ENCODE assay signal across 14 cellular contexts in the genomic region with DNA sequence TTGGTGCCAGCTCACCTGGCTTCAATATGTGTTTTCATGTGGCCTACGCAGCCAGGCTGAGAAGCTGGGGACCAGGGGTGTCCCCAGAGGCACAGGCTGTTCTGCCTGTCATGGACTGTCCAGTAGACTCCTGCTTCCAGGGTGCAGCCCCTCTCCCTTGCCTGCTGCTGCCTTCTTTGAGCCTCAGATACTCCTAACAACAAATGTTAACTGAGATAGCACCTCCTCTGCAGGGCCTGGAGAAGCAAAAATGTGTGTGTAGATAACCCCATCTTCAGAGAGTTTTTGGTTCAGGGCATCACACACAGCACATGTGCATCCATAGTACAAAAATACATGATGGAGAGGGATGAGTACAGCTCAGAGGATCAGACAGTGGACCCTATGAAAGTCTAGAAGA. TPM values are rescaled to one million over a fixed set of nuclear protein-coding genes. Genes with fewer than 3 reads are reported as not detected.
DNase-seq lines count a peak whose midpoint lies in the region; ATAC-seq, FAIRE-seq and TF ChIP-seq lines count a peak whose summit lies in the region.
"Had no signal": no experiment of that assay in that cellular context is flagged by ENCODE, and none has a peak within 500 bp of the region (broad histone marks: within the 10 kb centered on the region; RNA-seq: fewer than 3 reads in every experiment).

No MANE protein-coding gene starts in this region.

- no peaks in the 10 kb centered on the region for H3K27me3 ChIP-seq in CD8-positive, alpha-beta memory T cell (ENCODE audit: insufficient read depth, low read length, poor library complexity, severe bottlenecking)
- no peaks in the 10 kb centered on the region for H3K27me3 ChIP-seq in effector memory CD4-positive, alpha-beta T cell (replicated peaks; ENCODE audit: control insufficient read depth, insufficient read depth, low read length, poor library complexity, severe bottlenecking)
- no peaks in the 10 kb centered on the region for H3K27me3 ChIP-seq in left ventricle myocardium inferior (ENCODE audit: low read depth)
- H3K27me3 ChIP-seq: body of pancreas, MG63 had no signal

- POLR2A ChIA-PET in CD8-positive, alpha-beta memory T cell (lab: Charles Lee): interaction anchor here (0.7 to 1.3 kb wide), 2 partner anchors 31 to 291 kb away, joined by 3 to 4 read pairs; partner anchors contain the start of gene DMXL1
- POLR2A ChIA-PET in RWPE1 (lab: Yijun Ruan, JAX; ENCODE audit: low non-redundant PET): no interaction called here

- H3K9me3 ChIP-seq in CD8-positive, alpha-beta memory T cell (ENCODE audit: low read length): no peaks in the 10 kb centered on the region
- H3K9me3 ChIP-seq in effector memory CD4-positive, alpha-beta T cell (ENCODE audit: control insufficient read depth, low read length): no peaks in the 10 kb centered on the region
- no peaks in the 10 kb centered on the region for H3K9me3 ChIP-seq in left ventricle myocardium inferior (replicated peaks)
- H3K9me3 ChIP-seq: body of pancreas, MG63, psoas muscle had no signal

- FAIRE-seq in H54 (lab: Jason Lieb, UNC): no peak

- TF ChIP-seq CTCF in RWPE1 (conservative IDR thresholded peaks at IDR 0.05; ENCODE audit: low read depth) (no peak), left ventricle myocardium inferior (IDR thresholded peaks at IDR 0.05; ENCODE audit: borderline replicate concordance) (no peak)

- peaks cover 96% of the 10 kb centered on the region for H3K4me1 ChIP-seq in CD8-positive, alpha-beta memory T cell (ENCODE audit: insufficient read depth, low read length)
- peaks cover 78% of the 10 kb centered on the region for H3K4me1 ChIP-seq in effector memory CD4-positive, alpha-beta T cell (ENCODE audit: control insufficient read depth, insufficient read depth, low read length, poor library complexity, severe bottlenecking)
- H3K4me1 ChIP-seq in left ventricle myocardium inferior: peaks cover 64% of the 10 kb centered on the region
- H3K4me1 ChIP-seq: psoas muscle had no signal

- H3K27ac ChIP-seq in CD8-positive, alpha-beta memory T cell (ENCODE audit: low read depth, low read length): no peak overlapping the region
- H3K27ac ChIP-seq in RWPE1: peak overlapping the region; percentile 38
- H3K27ac ChIP-seq in effector memory CD4-positive, alpha-beta T cell (ENCODE audit: insufficient read depth, low read length, poor library complexity, severe bottlenecking): peak overlapping the region; percentile 33
- H3K27ac ChIP-seq in left ventricle myocardium inferior (replicated peaks): no peak overlapping the region
- H3K27ac ChIP-seq: body of pancreas, psoas muscle had no signal

- peaks cover 3 to 12% (median 5%) of the 10 kb centered on the region in 3 donors for H3K36me3 Mint-ChIP-seq in CD8-positive, alpha-beta memory T cell
- peaks cover 100% of the 10 kb centered on the region for H3K36me3 Mint-ChIP-seq in stimulated activated effector memory CD8-positive, alpha-beta T cell treated with anti-CD3 and anti-CD28 coated beads, Interleukin-12 subunit alpha, Interleukin-12 subunit beta, amount 100 ng/mL, for 72 hours

- H3K4me3 Mint-ChIP-seq in CD8-positive, alpha-beta memory T cell: peak overlapping the region in 5 of 7 donors; percentile 1 to 51 (median 23)
- H3K4me3 Mint-ChIP-seq in stimulated activated effector memory CD8-positive, alpha-beta T cell treated with anti-CD3 and anti-CD28 coated beads, Interleukin-12 subunit alpha, Interleukin-12 subunit beta, amount 100 ng/mL, for 72 hours: peak overlapping the region; percentile 81

- intact Hi-C loops in left ventricle myocardium inferior (cut with micrococcal nuclease): no loop called here

- CTCF ChIA-PET in CD8-positive, alpha-beta memory T cell (lab: Charles Lee): interaction anchor here (0.6 to 3.6 kb wide), 8 partner anchors 8 to 53 kb away, joined by 3 to 17 read pairs (median 4); no protein-coding TSS in a partner anchor
- CTCF ChIA-PET in RWPE1 (lab: Yijun Ruan, JAX): interaction anchor here (0.6 to 1.6 kb wide), 5 partner anchors 11 to 611 kb away, joined by 3 to 4 read pairs (median 3); partner anchors contain the start of gene DTWD2

- H3K9me3 Mint-ChIP-seq in CD8-positive, alpha-beta memory T cell: no peaks in the 10 kb centered on the region
- H3K9me3 Mint-ChIP-seq in stimulated activated effector memory CD8-positive, alpha-beta T cell treated with anti-CD3 and anti-CD28 coated beads, Interleukin-12 subunit alpha, Interleukin-12 subunit beta, amount 100 ng/mL, for 72 hours: no peaks in the 10 kb centered on the region

- no peak for ATAC-seq in stimulated activated effector memory CD8-positive, alpha-beta T cell treated with anti-CD3 and anti-CD28 coated beads, Interleukin-12 subunit alpha, Interleukin-12 subunit beta, amount 100 ng/mL, for 72 hours
- ATAC-seq: body of pancreas, psoas muscle had no signal

- H3K36me3 ChIP-seq in CD8-positive, alpha-beta memory T cell (ENCODE audit: insufficient read depth, low read length): no peaks in the 10 kb centered on the region
- peaks cover 9% of the 10 kb centered on the region for H3K36me3 ChIP-seq in effector memory CD4-positive, alpha-beta T cell (ENCODE audit: control insufficient read depth, insufficient read depth, low read length)
- no peaks in the 10 kb centered on the region for H3K36me3 ChIP-seq in left ventricle myocardium inferior
- H3K36me3 ChIP-seq: MG63 had no signal

- H3K27ac Mint-ChIP-seq in CD8-positive, alpha-beta memory T cell: peak overlapping the region; percentile 68 to 95 (median 84)
- H3K27ac Mint-ChIP-seq in stimulated activated effector memory CD8-positive, alpha-beta T cell treated with anti-CD3 and anti-CD28 coated beads, Interleukin-12 subunit alpha, Interleukin-12 subunit beta, amount 100 ng/mL, for 72 hours: peak overlapping the region; percentile 91

- TF ChIP-seq POLR2A in H54 (IDR thresholded peaks at IDR 0.05; ENCODE audit: low read depth, low read length): no peak

- peaks cover 0 to under 1% of the 10 kb centered on the region in 2 donors for H3K27me3 Mint-ChIP-seq in CD8-positive, alpha-beta memory T cell

- peaks cover 96 to 100% (median 98%) of the 10 kb centered on the region in 3 donors for H3K4me1 Mint-ChIP-seq in CD8-positive, alpha-beta memory T cell
- peaks cover 79% of the 10 kb centered on the region for H3K4me1 Mint-ChIP-seq in stimulated activated effector memory CD8-positive, alpha-beta T cell treated with anti-CD3 and anti-CD28 coated beads, Interleukin-12 subunit alpha, Interleukin-12 subunit beta, amount 100 ng/mL, for 72 hours

- no peak overlapping the region for H3K4me3 ChIP-seq in CD8-positive, alpha-beta memory T cell (ENCODE audit: low read length)
- no peak overlapping the region for H3K4me3 ChIP-seq in effector memory CD4-positive, alpha-beta T cell (ENCODE audit: insufficient read depth, low read depth, low read length, poor library complexity, severe bottlenecking)
- no peak overlapping the region for H3K4me3 ChIP-seq in left ventricle myocardium inferior
- H3K4me3 ChIP-seq: body of pancreas, MG63, psoas muscle had no signal

- DNase-seq in CD8-positive, alpha-beta memory T cell: no peak
- DNase-seq in RWPE1 (ENCODE audit: low spot score) (no peak), left ventricle myocardium inferior (no peak), NCI-H1105 (lab: John Stamatoyannopoulos, UW) (no peak), H54 (ENCODE audit: insufficient read length, low spot score) (no peak)
- no peak for DNase-seq in effector memory CD4-positive, alpha-beta T cell
- DNase-seq in stimulated activated effector memory CD8-positive, alpha-beta T cell treated with anti-CD3 and anti-CD28 coated beads, Interleukin-12 subunit alpha, Interleukin-12 subunit beta, amount 100 ng/mL, for 72 hours (ENCODE audit: low spot score in 2 of 2): no peak
- DNase-seq: activated CD8-positive, alpha-beta memory T cell treated with anti-CD3 and anti-CD28 coated beads, Interleukin-2, amount 50 U/mL, for 48 hours; body of pancreas; effector CD4-positive, alpha-beta T cell; foreskin melanocyte; MG63; NK-92 treated with Interleukin-12 subunit alpha and Interleukin-12 subunit beta, amount 100 ng/mL, for 24 hours; psoas muscle had no signal

RNA-seq across cellular contexts. Expression of gene TNFAIP8, which starts 5.9 kb away (rescaled TPM):
- 100 to 1,000 TPM; 295 to 311 TPM for total RNA-seq in CD8-positive, alpha-beta memory T cell
- 207 TPM for polyA plus RNA-seq in CD8-positive, alpha-beta memory T cell
- total RNA-seq in left ventricle myocardium inferior: 3.2 TPM

Comparison
In these comparisons a context has a peak if more than half of its experiments do, and no peak if none do; other contexts are left out.
1. H3K27ac ChIP-seq: peak in RWPE1 (single experiment) and effector memory CD4-positive, alpha-beta T cell (single experiment); none in CD8-positive, alpha-beta memory T cell (single experiment) and left ventricle myocardium inferior (single experiment).
2. RNA of gene TNFAIP8, which starts 5.9 kb away (total RNA-seq): 295 to 311 TPM in CD8-positive, alpha-beta memory T cell; 3.2 TPM in left ventricle myocardium inferior (single experiment); every median in the first group is over 10 times any median in the second.